Comparison of ENCODE assay signal across 1 cellular context in genomic region chr1:36239941-36240637, GRCh38.
TF ChIP-seq lines count a peak whose summit lies in the region.

No MANE protein-coding gene starts in this region.

TF ChIP-seq in HepG2, 621 proteins besides CTCF, POLR2A, EP300 and RAD21 (continued from another document and continues in another):
- 0 out of 2 replicates have a peak, but pooled peaks have one; percentile 45 for TF ChIP-seq KAT8 (CRISPR knock-in tag; IDR thresholded peaks at IDR 0.05)
- no peak for TF ChIP-seq SIN3B (IDR thresholded peaks at IDR 0.05; ENCODE audit: low read length)
- 0 out of 2 replicates have a peak, but pooled peaks have one; percentile 61 for TF ChIP-seq KLF9 (CRISPR knock-in tag; IDR thresholded peaks at IDR 0.05; ENCODE audit: low read depth)
- TF ChIP-seq MAFK (conservative IDR thresholded peaks at IDR 0.05 in 1 of 2, IDR thresholded peaks at IDR 0.05 in 1 of 2; ENCODE audit: low read length in 2 of 2) = peak in 1 of 2 experiments; percentile 60; a peak in 3 of 4 replicates
- no peak for TF ChIP-seq ZNF446 (CRISPR knock-in tag; IDR thresholded peaks at IDR 0.05)
- TF ChIP-seq HNRNPK (IDR thresholded peaks at IDR 0.05; ENCODE audit: low read depth, low read length, poor library complexity, severe bottlenecking) = no peak
- TF ChIP-seq FOXA3 (CRISPR knock-in tag; IDR thresholded peaks at IDR 0.05) = peak; percentile 21
- TF ChIP-seq ZFP1 (CRISPR knock-in tag; IDR thresholded peaks at IDR 0.05) = no peak
- no peak for TF ChIP-seq ZNF841 (CRISPR knock-in tag; IDR thresholded peaks at IDR 0.05; ENCODE audit: borderline replicate concordance)
- no peak for TF ChIP-seq ZBTB8A (CRISPR knock-in tag; IDR thresholded peaks at IDR 0.05; ENCODE audit: borderline replicate concordance, low read depth)
- TF ChIP-seq ZNF747 (CRISPR knock-in tag; IDR thresholded peaks at IDR 0.05; ENCODE audit: borderline replicate concordance) = no peak
- TF ChIP-seq ZNF788 (CRISPR knock-in tag; IDR thresholded peaks at IDR 0.05; ENCODE audit: borderline replicate concordance) = no peak
- no peak for TF ChIP-seq CREB1 (IDR thresholded peaks at IDR 0.05)
- TF ChIP-seq CREB1 (CRISPR knock-in tag; IDR thresholded peaks at IDR 0.05) = peak; percentile 78
- peak; percentile 49; the same call in 1 of the 2 replicates for TF ChIP-seq ZNF414 (CRISPR knock-in tag; IDR thresholded peaks at IDR 0.05)
- no peak for TF ChIP-seq PAF1 (CRISPR knock-in tag; IDR thresholded peaks at IDR 0.05)
- no peak for TF ChIP-seq ZBTB39 (CRISPR knock-in tag; IDR thresholded peaks at IDR 0.05)
- TF ChIP-seq ZNF460 (CRISPR knock-in tag; IDR thresholded peaks at IDR 0.05; ENCODE audit: borderline replicate concordance) = no peak; the same call in 1 of the 2 replicates
- TF ChIP-seq ZFAT (CRISPR knock-in tag; conservative IDR thresholded peaks at IDR 0.05) = no peak
- no peak for TF ChIP-seq PRPF4 (IDR thresholded peaks at IDR 0.05; ENCODE audit: low read depth, low read length, poor library complexity, severe bottlenecking)
- TF ChIP-seq ZNF263 (CRISPR knock-in tag; IDR thresholded peaks at IDR 0.05) = peak; percentile 11; the same call in 1 of the 2 replicates
- TF ChIP-seq ZNF329 (CRISPR knock-in tag; IDR thresholded peaks at IDR 0.05; ENCODE audit: low read depth) = no peak
- TF ChIP-seq WIZ (CRISPR knock-in tag; IDR thresholded peaks at IDR 0.05) = no peak
- TF ChIP-seq RFX1 (IDR thresholded peaks at IDR 0.05) = no peak
- TF ChIP-seq IKZF1 (IDR thresholded peaks at IDR 0.05) = no peak
- no peak for TF ChIP-seq ZNF557 (CRISPR knock-in tag; IDR thresholded peaks at IDR 0.05)
- TF ChIP-seq HIVEP1 (CRISPR knock-in tag; IDR thresholded peaks at IDR 0.05) = no peak
- no peak for TF ChIP-seq ZNF367 (CRISPR knock-in tag; IDR thresholded peaks at IDR 0.05; ENCODE audit: borderline replicate concordance)
- TF ChIP-seq CBFB (CRISPR knock-in tag; IDR thresholded peaks at IDR 0.05) = no peak
- no peak for TF ChIP-seq ZNF781 (CRISPR knock-in tag; IDR thresholded peaks at IDR 0.05; ENCODE audit: borderline replicate concordance, not compliant biosample characterization)
- TF ChIP-seq ARNTL (CRISPR knock-in tag; IDR thresholded peaks at IDR 0.05) = peak; percentile 94
- no peak for TF ChIP-seq MLXIP (CRISPR knock-in tag; IDR thresholded peaks at IDR 0.05; ENCODE audit: borderline replicate concordance)
- TF ChIP-seq HMGXB4 (CRISPR knock-in tag; IDR thresholded peaks at IDR 0.05; ENCODE audit: borderline replicate concordance in 1 of 2, low read depth in 1 of 2) = 0 out of 4 replicates have a peak, but pooled peaks of 1 of the 2 experiments have one; percentile 19
- no peak for TF ChIP-seq ZNF652 (CRISPR knock-in tag; IDR thresholded peaks at IDR 0.05; ENCODE audit: borderline replicate concordance, low read depth)
- TF ChIP-seq SIN3A (IDR thresholded peaks at IDR 0.05; ENCODE audit: borderline replicate concordance, low read depth, low read length) = peak; percentile 74
- TF ChIP-seq KDM3A (CRISPR knock-in tag; IDR thresholded peaks at IDR 0.05; ENCODE audit: low read depth) = no peak
- TF ChIP-seq ZNF512B (CRISPR knock-in tag; IDR thresholded peaks at IDR 0.05; ENCODE audit: borderline replicate concordance) = no peak
- TF ChIP-seq HMG20A (CRISPR knock-in tag; IDR thresholded peaks at IDR 0.05; ENCODE audit: borderline replicate concordance) = no peak; the same call in 1 of the 2 replicates
- peak; percentile 59; the same call in 1 of the 2 replicates for TF ChIP-seq SMAD3 (CRISPR knock-in tag; IDR thresholded peaks at IDR 0.05)
- peak; percentile 60; the same call in 1 of the 2 replicates for TF ChIP-seq HOXD1 (CRISPR knock-in tag; IDR thresholded peaks at IDR 0.05)
- TF ChIP-seq ARID5B (CRISPR knock-in tag; IDR thresholded peaks at IDR 0.05) = peak; percentile 65
- TF ChIP-seq RBFOX2 (IDR thresholded peaks at IDR 0.05; ENCODE audit: low read depth, low read length) = no peak
- no peak for TF ChIP-seq SNAPC4 (CRISPR knock-in tag; IDR thresholded peaks at IDR 0.05)
- no peak for TF ChIP-seq STAT5B (CRISPR knock-in tag; IDR thresholded peaks at IDR 0.05)
- TF ChIP-seq ZNF761 (CRISPR knock-in tag; conservative IDR thresholded peaks at IDR 0.05) = no peak
